Comparison of ENCODE assay signal across 8 cellular contexts in genomic region chr6:166862287-166862977, GRCh38.
DNase-seq lines count a peak whose midpoint lies in the region; ATAC-seq and TF ChIP-seq lines count a peak whose summit lies in the region.

No MANE protein-coding gene starts in this region.

- peaks cover 82% of the 10 kb centered on the region for H3K27me3 Mint-ChIP-seq in MCF 10A (ENCODE audit: insufficient read depth, unreplicated experiment)
- peaks cover 37% of the 10 kb centered on the region for H3K27me3 Mint-ChIP-seq in nephron (ENCODE audit: low read depth)

- H3K36me3 Mint-ChIP-seq in MCF 10A (ENCODE audit: insufficient read depth, unreplicated experiment) (no peaks in the 10 kb centered on the region), nephron (ENCODE audit: low read depth) (no peaks in the 10 kb centered on the region)

- ATAC-seq in upper lobe of right lung (peak; percentile 66), HG02571 (IDR thresholded peaks at IDR 0.05; ENCODE audit: unreplicated experiment) (no peak)

- no TSS peak for BruUV-seq in MCF 10A (replicated peaks; lab: Mats Ljungman, UMichigan)

- H3K27ac ChIP-seq in HUES64 (ENCODE audit: low read depth, low read length) (peak overlapping the region; percentile 68; the same call in 1 of the 2 replicates), fibroblast of lung (ENCODE audit: insufficient read depth, low read length) (no peak overlapping the region), upper lobe of right lung (no peak overlapping the region)

- no peaks in the 10 kb centered on the region for H3K36me3 ChIP-seq in HUES64 (ENCODE audit: insufficient read depth, low read length)
- no peaks in the 10 kb centered on the region for H3K36me3 ChIP-seq in fibroblast of lung (ENCODE audit: control insufficient read depth, insufficient read depth, low read length)
- H3K36me3 ChIP-seq in upper lobe of right lung, result no peaks in the 10 kb centered on the region

- CTCF ChIA-PET in MCF 10A (lab: Yijun Ruan, JAX), result no interaction called here

- H3K9me3 Mint-ChIP-seq in MCF 10A (ENCODE audit: unreplicated experiment) (no peaks in the 10 kb centered on the region), nephron (no peaks in the 10 kb centered on the region)

- H3K4me1 Mint-ChIP-seq in MCF 10A (ENCODE audit: insufficient read depth, unreplicated experiment) (no peaks in the 10 kb centered on the region), nephron (peaks cover 6% of the 10 kb centered on the region)

- DNase-seq in T47D (ENCODE audit: low read depth in 1 of 2, low spot score in 1 of 2) (peak; percentile 18 to 30), MCF 10A (ENCODE audit: unreplicated experiment) (no peak), activated T-cell treated with anti-CD3 and anti-CD28 coated beads for 24 hours (ENCODE audit: low read depth) (peak; percentile 13), fibroblast of lung (ENCODE audit: low read depth in 2 of 2) (peak in 1 of 2 donors; percentile 13), upper lobe of right lung (no peak)

- POLR2A ChIA-PET in MCF 10A (lab: Yijun Ruan, JAX), result no interaction called here

- peaks cover 7% of the 10 kb centered on the region; the same call in 1 of the 2 replicates for H3K4me1 ChIP-seq in HUES64 (ENCODE audit: insufficient read depth, low read length)
- H3K4me1 ChIP-seq in fibroblast of lung (ENCODE audit: control insufficient read depth, extremely low read depth, insufficient read depth, low read length), result no peaks in the 10 kb centered on the region
- peaks cover 12% of the 10 kb centered on the region for H3K4me1 ChIP-seq in upper lobe of right lung

- H3K27ac Mint-ChIP-seq in MCF 10A (ENCODE audit: low read depth, unreplicated experiment) (no peak overlapping the region), nephron (no peak overlapping the region)

- intact Hi-C loops in MCF 10A (cut with micrococcal nuclease) (no loop called here), upper lobe of right lung (cut with DNase I) (no loop called here)

- peaks cover 25% of the 10 kb centered on the region for H3K27me3 ChIP-seq in HUES64 (ENCODE audit: insufficient read depth, low read length)
- peaks cover 10% of the 10 kb centered on the region for H3K27me3 ChIP-seq in fibroblast of lung (ENCODE audit: control insufficient read depth, insufficient read depth, low read length)
- H3K27me3 ChIP-seq in upper lobe of right lung, result peaks cover 14% of the 10 kb centered on the region

- H3K9me3 ChIP-seq in HUES64 (ENCODE audit: insufficient read depth, low read depth, low read length) (peaks cover 6% of the 10 kb centered on the region; the same call in 1 of the 2 replicates), fibroblast of lung (ENCODE audit: control insufficient read depth, insufficient read depth, low read depth, low read length) (no peaks in the 10 kb centered on the region), upper lobe of right lung (no peaks in the 10 kb centered on the region)

- H3K9ac ChIP-seq in HUES64 (ENCODE audit: low read depth, low read length) (peak overlapping the region; percentile 48), fibroblast of lung (ENCODE audit: insufficient read depth, low read length) (no peak overlapping the region)

- peak overlapping the region; percentile 23 for H2AFZ ChIP-seq in fibroblast of lung (ENCODE audit: low read length)

- H3K4me2 ChIP-seq in fibroblast of lung (ENCODE audit: extremely low read depth, insufficient read depth, low read length), result peak overlapping the region; percentile 64

- peak overlapping the region; percentile 79 for H3K4me3 ChIP-seq in HUES64 (ENCODE audit: low read length)
- peak overlapping the region; percentile 33 to 53 (median 43) for H3K4me3 ChIP-seq in fibroblast of lung (replicated peaks in 1 of 4; ENCODE audit: control extremely low read depth in 1 of 4, insufficient read depth in 1 of 4, low read depth in 3 of 4, low read length in 4 of 4)
- H3K4me3 ChIP-seq in upper lobe of right lung, result peak overlapping the region; percentile 50

- in situ Hi-C loops in T47D (cut with HindIII; ENCODE audit: low pct_unique_long_range_greater_than_20kb, low sequenced_read_pairs), result no loop called here

- TF ChIP-seq CTCF in MCF 10A (IDR thresholded peaks at IDR 0.05; ENCODE audit: unreplicated experiment) (no peak), fibroblast of lung (conservative IDR thresholded peaks at IDR 0.05 in 1 of 2, IDR thresholded peaks at IDR 0.05 in 1 of 2; ENCODE audit: low read depth in 1 of 2, low read length in 2 of 2) (no peak), nephron (IDR thresholded peaks at IDR 0.05; ENCODE audit: unreplicated experiment in 3 of 3) (no peak), upper lobe of right lung (IDR thresholded peaks at IDR 0.05) (no peak)

- no peak overlapping the region for H3K4me3 Mint-ChIP-seq in MCF 10A (ENCODE audit: unreplicated experiment)
- H3K4me3 Mint-ChIP-seq in nephron, result peak overlapping the region; percentile 90 to 93 (median 91)

- no peaks in the 10 kb centered on the region for H3K79me2 ChIP-seq in fibroblast of lung (ENCODE audit: control insufficient read depth, insufficient read depth, low read length)

- H4K20me1 ChIP-seq in fibroblast of lung (ENCODE audit: control insufficient read depth, extremely low read depth, insufficient read depth, low read length), result no peaks in the 10 kb centered on the region

- WGBS in HUES64, result under 1% methylated on average over 52 of the region's 56 CpGs

Comparison
In these comparisons a context has a peak if more than half of its experiments do, and no peak if none do; other contexts are left out.
1. DNase-seq: peak in T47D (2 of 2) and activated T-cell treated with anti-CD3 and anti-CD28 coated beads for 24 hours (single experiment); none in MCF 10A (single experiment) and upper lobe of right lung (single experiment).
2. Peak in every context shown above with its lines, with median percentiles within 50 percentile points of each other: H3K4me3 ChIP-seq.